ENCODE assay signal across 8 cellular contexts in the genomic region with DNA sequence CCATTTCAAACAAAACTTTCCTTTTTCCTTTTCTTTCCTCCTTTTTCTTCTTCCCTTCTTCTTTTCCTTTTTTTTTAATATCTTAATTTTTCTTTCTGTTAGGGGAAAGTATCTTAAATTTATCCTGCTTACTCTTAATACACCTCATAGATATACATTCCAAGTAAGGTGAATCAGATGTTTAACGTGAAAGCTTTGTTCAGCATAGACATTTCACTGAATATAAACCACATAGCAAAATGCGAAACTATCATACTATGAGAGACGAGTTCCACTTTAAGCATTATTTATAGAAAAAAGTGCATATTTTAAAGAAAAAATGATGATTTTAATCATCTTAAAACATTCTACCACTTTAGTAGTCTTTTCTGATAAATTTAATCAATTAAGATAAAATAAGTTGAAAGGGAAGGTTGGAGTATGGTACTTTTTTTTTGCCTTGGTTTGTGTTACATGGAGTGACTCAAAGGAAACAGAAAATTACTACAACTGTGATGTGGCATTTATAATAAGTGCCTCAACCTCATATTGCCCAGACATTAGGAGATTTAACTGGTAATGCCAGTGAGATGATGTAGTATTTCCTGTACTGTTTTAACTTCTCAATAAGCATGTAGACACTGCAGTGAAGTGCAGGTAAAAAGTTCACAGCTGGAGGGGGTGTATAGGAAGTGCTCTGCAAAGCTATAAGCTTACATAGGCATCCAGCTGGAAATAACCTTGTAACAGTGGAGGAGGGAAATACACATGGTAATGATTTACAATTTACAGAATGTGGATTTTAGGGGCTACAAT.
DNase-seq lines count a peak whose midpoint lies in the region; ATAC-seq and TF ChIP-seq lines count a peak whose summit lies in the region.

No MANE protein-coding gene starts in this region.

- no peak overlapping the region for H3K4me3 Mint-ChIP-seq in activated CD8-positive, alpha-beta T cell treated with anti-CD3 and anti-CD28 coated beads, Interleukin-2, amount 10 ng/mL, durations not matched to agents 7 days and 5 days
- H3K4me3 Mint-ChIP-seq in nephron: no peak overlapping the region

- H3K27ac Mint-ChIP-seq in activated CD8-positive, alpha-beta T cell treated with anti-CD3 and anti-CD28 coated beads, Interleukin-2, amount 10 ng/mL, durations not matched to agents 7 days and 5 days: peak overlapping the region; percentile 9
- H3K27ac Mint-ChIP-seq in nephron: peak overlapping the region; percentile 44 to 94 (median 70)

- no peaks in the 10 kb centered on the region for H3K9me3 ChIP-seq in BE2C

- peaks cover 28% of the 10 kb centered on the region for H3K36me3 Mint-ChIP-seq in activated CD8-positive, alpha-beta T cell treated with anti-CD3 and anti-CD28 coated beads, Interleukin-2, amount 10 ng/mL, durations not matched to agents 7 days and 5 days (ENCODE audit: low read depth)
- H3K36me3 Mint-ChIP-seq in nephron (ENCODE audit: low read depth): no peaks in the 10 kb centered on the region

- DNase-seq in activated CD8-positive, alpha-beta T cell treated with anti-CD3 and anti-CD28 coated beads, Interleukin-2, amount 10 ng/mL, durations not matched to agents 7 days and 5 days: peak; percentile 48
- DNase-seq in HuH-7.5 (ENCODE audit: low spot score): no peak
- DNase-seq in BE2C: no peak

- no peaks in the 10 kb centered on the region for H3K27me3 ChIP-seq in BE2C

- H3K27me3 Mint-ChIP-seq in activated CD8-positive, alpha-beta T cell treated with anti-CD3 and anti-CD28 coated beads, Interleukin-2, amount 10 ng/mL, durations not matched to agents 7 days and 5 days (ENCODE audit: low read depth): no peaks in the 10 kb centered on the region
- no peaks in the 10 kb centered on the region for H3K27me3 Mint-ChIP-seq in nephron (ENCODE audit: low read depth)

- ATAC-seq in GM18909 (IDR thresholded peaks at IDR 0.05; ENCODE audit: poor library complexity, unreplicated experiment) (peak; percentile 91), HG02938 (IDR thresholded peaks at IDR 0.05; ENCODE audit: unreplicated experiment) (peak; percentile 65), HG03521 (IDR thresholded peaks at IDR 0.05; ENCODE audit: unreplicated experiment) (no peak), HG02970 (IDR thresholded peaks at IDR 0.05; ENCODE audit: low FRiP score, unreplicated experiment) (no peak)
- ATAC-seq in activated CD8-positive, alpha-beta T cell treated with anti-CD3 and anti-CD28 coated beads, Interleukin-2, amount 10 ng/mL, durations not matched to agents 7 days and 5 days: peak; percentile 80

- POLR2A ChIA-PET in activated CD8-positive, alpha-beta T cell treated with anti-CD3 and anti-CD28 coated beads, Interleukin-2, amount 10 ng/mL, durations not matched to agents 7 days and 5 days (lab: Charles Lee): interaction anchor here (1.1 kb wide), 1 partner anchor 272 kb away, joined by 3 read pairs; the partner anchor contains the start of gene FAM76B

- H3K4me1 Mint-ChIP-seq in activated CD8-positive, alpha-beta T cell treated with anti-CD3 and anti-CD28 coated beads, Interleukin-2, amount 10 ng/mL, durations not matched to agents 7 days and 5 days (ENCODE audit: low read depth): peaks cover 35% of the 10 kb centered on the region
- H3K4me1 Mint-ChIP-seq in nephron: peaks cover 40% of the 10 kb centered on the region

- TF ChIP-seq CTCF in nephron (IDR thresholded peaks at IDR 0.05; ENCODE audit: unreplicated experiment in 3 of 3): no peak
- no peak for TF ChIP-seq CTCF in BE2C (IDR thresholded peaks at IDR 0.05; ENCODE audit: low read depth, low read length)

- peaks cover 8% of the 10 kb centered on the region for H3K4me1 ChIP-seq in BE2C

- no peak overlapping the region for H3K4me3 ChIP-seq in BE2C (ENCODE audit: low read depth, low read length)

- CTCF ChIA-PET in activated CD8-positive, alpha-beta T cell treated with anti-CD3 and anti-CD28 coated beads, Interleukin-2, amount 10 ng/mL, durations not matched to agents 7 days and 5 days (lab: Charles Lee): interaction anchor here (0.7 to 7.6 kb wide), 7 partner anchors 7 to 281 kb away, joined by 3 to 51 read pairs (median 3); partner anchors contain the start of gene MAML2

- no peaks in the 10 kb centered on the region for H3K36me3 ChIP-seq in BE2C

- no peaks in the 10 kb centered on the region for H3K9me3 Mint-ChIP-seq in activated CD8-positive, alpha-beta T cell treated with anti-CD3 and anti-CD28 coated beads, Interleukin-2, amount 10 ng/mL, durations not matched to agents 7 days and 5 days (ENCODE audit: insufficient read depth)
- H3K9me3 Mint-ChIP-seq in nephron: no peaks in the 10 kb centered on the region

Comparison
In these comparisons a context has a peak if more than half of its experiments do, and no peak if none do; other contexts are left out.
1. ATAC-seq: peak in GM18909 (single experiment), HG02938 (single experiment) and activated CD8-positive, alpha-beta T cell treated with anti-CD3 and anti-CD28 coated beads, Interleukin-2, amount 10 ng/mL, durations not matched to agents 7 days and 5 days (single experiment); none in HG03521 (single experiment) and HG02970 (single experiment).